8 cellular contexts compared by ENCODE assay signal in genomic region chr9:126986506-126986951, GRCh38.
DNase-seq lines count a peak whose midpoint lies in the region; ATAC-seq and TF ChIP-seq lines count a peak whose summit lies in the region.

No MANE protein-coding gene starts in this region.

- no peak overlapping the region for H3K27ac ChIP-seq in BLaER1

- H3K9me3 ChIP-seq in BLaER1 = peaks cover 7% of the 10 kb centered on the region; the same call in 1 of the 2 replicates

- peak; percentile 17 for ATAC-seq in HG03432 (IDR thresholded peaks at IDR 0.05; ENCODE audit: unreplicated experiment)

- H3K4me3 Mint-ChIP-seq in Calu3 (ENCODE audit: low read depth, unreplicated experiment) = no peak overlapping the region

- no peak overlapping the region for H3K9ac ChIP-seq in BLaER1

- DNase-seq in activated T-cell treated with anti-CD3 and anti-CD28 coated beads for 1 hour (ENCODE audit: low read depth) (peak; percentile 17), kidney tubule cell (ENCODE audit: low spot score) (peak; percentile 74), NCI-H524 (lab: John Stamatoyannopoulos, UW) (no peak), EL (no peak), Calu3 (no peak), DMS153 treated with DMSO at 0.1 percent for 48 hours (lab: John Stamatoyannopoulos, UW; ENCODE audit: unreplicated experiment) (no peak)

- no peak for TF ChIP-seq CTCF in Calu3 (IDR thresholded peaks at IDR 0.05; ENCODE audit: unreplicated experiment)

- peaks cover under 1% of the 10 kb centered on the region for H3K9me3 Mint-ChIP-seq in Calu3 (ENCODE audit: low read depth, unreplicated experiment)

- H3K27me3 Mint-ChIP-seq in Calu3 (ENCODE audit: unreplicated experiment) = peaks cover 32% of the 10 kb centered on the region

- H3K4me3 ChIP-seq in BLaER1 = no peak overlapping the region

- intact Hi-C loops in Calu3 (cut with micrococcal nuclease; ENCODE audit: unreplicated experiment) = no loop called here

- peaks cover 20% of the 10 kb centered on the region for H3K4me1 Mint-ChIP-seq in Calu3 (ENCODE audit: low read depth, unreplicated experiment)

- H3K4me1 ChIP-seq in BLaER1 = peaks cover 19% of the 10 kb centered on the region

- peaks cover 64% of the 10 kb centered on the region for H3K27me3 ChIP-seq in BLaER1

- H3K27ac Mint-ChIP-seq in Calu3 (ENCODE audit: unreplicated experiment) = no peak overlapping the region

- peaks cover 88% of the 10 kb centered on the region for H4K20me1 ChIP-seq in BLaER1

- CTCF ChIA-PET in Calu3 (lab: Charles Lee) = interaction anchor here (1.0 kb wide), 1 partner anchor 63 kb away, joined by 4 read pairs; no protein-coding TSS in a partner anchor

- BruUV-seq in Calu3 (replicated peaks; lab: Mats Ljungman, UMichigan) = no TSS peak

- peaks cover 6% of the 10 kb centered on the region for H3K36me3 Mint-ChIP-seq in Calu3 (ENCODE audit: insufficient read depth, unreplicated experiment)

- H3K4me2 ChIP-seq in BLaER1 = peak overlapping the region; percentile 67

- no peaks in the 10 kb centered on the region; the same call in 1 of the 2 replicates for H3K36me3 ChIP-seq in BLaER1

Comparison
In these comparisons a context has a peak if more than half of its experiments do, and no peak if none do; other contexts are left out.
1. DNase-seq: peak in activated T-cell treated with anti-CD3 and anti-CD28 coated beads for 1 hour (single experiment) and kidney tubule cell (single experiment); none in NCI-H524 (0 of 2), EL (single experiment), Calu3 (single experiment) and DMS153 treated with DMSO at 0.1 percent for 48 hours (single experiment).